In genomic region chr19:19553670-19554069, GRCh38 we compare ENCODE assay signal across 18 cellular contexts. TPM values are rescaled to one million over a fixed set of nuclear protein-coding genes. Genes with fewer than 3 reads are reported as not detected.
"Had no signal": no experiment of that assay in that cellular context is flagged by ENCODE, and none has a peak within 500 bp of the region (broad histone marks: within the 10 kb centered on the region; RNA-seq: fewer than 3 reads in every experiment).

No MANE protein-coding gene starts in this region.

- H3K27me3 ChIP-seq: colonic mucosa, thyroid gland had no signal

- H3K4me1 Mint-ChIP-seq: endodermal cell, natural killer cell had no signal

- H3K36me3 Mint-ChIP-seq: natural killer cell, type B pancreatic cell had no signal

- H3K36me3 ChIP-seq: colonic mucosa, gastrocnemius medialis, lower lobe of right lung, sigmoid colon, stomach, thyroid gland had no signal

- H3K9me3 ChIP-seq: colonic mucosa, gastrocnemius medialis, lower lobe of right lung, psoas muscle, sigmoid colon, stomach, thyroid gland had no signal

- H3K9me3 Mint-ChIP-seq: dendritic cell treated with granulocyte-macrophage colony-stimulating factor and Interleukin-4, amounts not matched to agents 40 ng/mL and 50 ng/mL, for 4 days; endodermal cell; natural killer cell; stimulated activated effector memory CD8-positive, alpha-beta T cell treated with anti-CD3 and anti-CD28 coated beads, Interleukin-12 subunit alpha, Interleukin-12 subunit beta, amount 100 ng/mL, for 72 hours; type B pancreatic cell had no signal

- H3K4me1 ChIP-seq: colonic mucosa, gastrocnemius medialis, lower lobe of right lung, psoas muscle, sigmoid colon, thyroid gland had no signal

- FAIRE-seq: keratinocyte, urothelium cell line had no signal

- H3K27ac Mint-ChIP-seq: dendritic cell treated with granulocyte-macrophage colony-stimulating factor and Interleukin-4, amounts not matched to agents 40 ng/mL and 50 ng/mL, for 4 days; endodermal cell; type B pancreatic cell had no signal

- ATAC-seq: gastrocnemius medialis had no signal

- DNase-seq: gastrocnemius medialis, sigmoid colon had no signal

- H3K4me3 Mint-ChIP-seq: dendritic cell treated with granulocyte-macrophage colony-stimulating factor and Interleukin-4, amounts not matched to agents 40 ng/mL and 50 ng/mL, for 4 days; endodermal cell; natural killer cell; stimulated activated effector memory CD8-positive, alpha-beta T cell treated with anti-CD3 and anti-CD28 coated beads, Interleukin-12 subunit alpha, Interleukin-12 subunit beta, amount 100 ng/mL, for 72 hours; type B pancreatic cell had no signal

- H3K4me3 ChIP-seq: colonic mucosa, gastrocnemius medialis, lower lobe of right lung, psoas muscle, sigmoid colon, stomach, thyroid gland had no signal

- H3K27ac ChIP-seq: colonic mucosa, epithelial cell of prostate, gastrocnemius medialis, lower lobe of right lung, psoas muscle, sigmoid colon, stomach, thyroid gland had no signal

RNA-seq across cellular contexts. Expression of gene CILP2, which starts 15.6 kb away (rescaled TPM):
- total RNA-seq: esophagus mucosa, glomerular endothelial cell, psoas muscle had no signal

RNA-seq across cellular contexts. Expression of gene TSSK6, which starts 38.3 kb away (rescaled TPM):
- total RNA-seq: skeletal muscle tissue had no signal
